Comparison of ENCODE assay signal across 8 cellular contexts in the genomic region with DNA sequence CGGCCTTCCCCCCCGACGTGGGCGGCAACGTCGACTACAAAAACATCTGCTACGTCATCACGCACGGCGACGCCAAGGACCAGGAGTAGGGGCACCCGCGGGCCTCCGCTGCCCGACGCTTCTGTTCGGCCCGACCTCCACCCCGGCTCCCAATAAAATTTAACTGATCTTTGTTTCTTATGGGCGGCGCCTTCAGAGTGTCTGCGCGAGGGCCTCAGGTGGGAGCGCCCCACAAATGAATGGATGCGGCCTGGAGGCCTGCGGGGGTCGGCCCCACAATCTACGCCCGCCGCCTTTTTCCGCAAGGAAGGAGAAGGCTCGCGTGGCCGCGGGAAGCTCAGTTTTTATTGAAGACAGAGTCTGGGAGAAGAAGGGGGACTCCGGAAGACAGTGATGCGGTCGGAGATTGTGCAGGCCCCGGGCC. TPM values are rescaled to one million over a fixed set of nuclear protein-coding genes. Genes with fewer than 3 reads are reported as not detected.
DNase-seq lines count a peak whose midpoint lies in the region; ATAC-seq and TF ChIP-seq lines count a peak whose summit lies in the region.

No MANE protein-coding gene starts in this region.

- no peaks in the 10 kb centered on the region for H3K9me3 ChIP-seq in endocrine pancreas (ENCODE audit: control insufficient read depth, low read length)

- TF ChIP-seq CTCF in AG10803 (conservative IDR thresholded peaks at IDR 0.05; ENCODE audit: low read length) = no peak

- no peaks in the 10 kb centered on the region for H3K4me1 ChIP-seq in endocrine pancreas (ENCODE audit: control insufficient read depth, insufficient read depth, low read length)

- peak overlapping the region; percentile 86 for H3K9ac ChIP-seq in endocrine pancreas (ENCODE audit: control insufficient read depth, insufficient read depth, low read length)

- no peaks in the 10 kb centered on the region for H3K27me3 ChIP-seq in endocrine pancreas (ENCODE audit: control insufficient read depth, insufficient read depth, low read length)

- H3K4me3 ChIP-seq in AG10803 (ENCODE audit: low read length) = peak overlapping the region; percentile 66
- H3K4me3 ChIP-seq in endocrine pancreas (ENCODE audit: control insufficient read depth, insufficient read depth, low read length) = no peak overlapping the region

- no peaks in the 10 kb centered on the region for H3K36me3 ChIP-seq in endocrine pancreas (ENCODE audit: control insufficient read depth, insufficient read depth, low read length)

- DNase-seq in AG10803 (ENCODE audit: low read depth) (peak; percentile 87), NCI-H82 (lab: John Stamatoyannopoulos, UW) (peak; percentile 87), mesenteric fat pad (ENCODE audit: low spot score) (peak; percentile 96)
- DNase-seq in activated CD8-positive, alpha-beta memory T cell treated with anti-CD3 and anti-CD28 coated beads for 48 hours (ENCODE audit: low read depth in 2 of 3, low spot score in 2 of 3) = peak; percentile 61 to 72 (median 62)
- DNase-seq in stimulated activated CD8-positive, alpha-beta memory T cell treated with anti-CD3 and anti-CD28 coated beads, Interleukin-12 subunit alpha, Interleukin-12 subunit beta, amount 100 ng/mL, for 4 hours (ENCODE audit: low read depth) = peak; percentile 78

- ATAC-seq in GM19328 (IDR thresholded peaks at IDR 0.05; ENCODE audit: unreplicated experiment) (peak; percentile 37), HG03571 (IDR thresholded peaks at IDR 0.05; ENCODE audit: unreplicated experiment) (peak; percentile 28)

RNA-seq across cellular contexts. Expression of gene MYL11, which starts 3.2 kb away (rescaled TPM):
- not detected for total RNA-seq in mesenteric fat pad

RNA-seq across cellular contexts. Expression of gene SEPTIN1, which starts 4.5 kb away (rescaled TPM):
- 2.3 TPM for total RNA-seq in mesenteric fat pad

RNA-seq across cellular contexts. Expression of gene TBC1D10B, which starts 7.5 kb away (rescaled TPM):
- total RNA-seq in mesenteric fat pad = 42.1 TPM

RNA-seq across cellular contexts. Expression of gene ZNF48, which starts 17.4 kb away (rescaled TPM):
- total RNA-seq in mesenteric fat pad = 5.3 TPM

RNA-seq across cellular contexts. Expression of gene CD2BP2, which starts 22.7 kb away (rescaled TPM):
- total RNA-seq in mesenteric fat pad = 57.4 TPM
